Comparison of ENCODE assay signal across 18 cellular contexts in genomic region chr5:50712479-50712878, GRCh38. TPM values are rescaled to one million over a fixed set of nuclear protein-coding genes. Genes with fewer than 3 reads are reported as not detected.
DNase-seq lines count a peak whose midpoint lies in the region; ATAC-seq and TF ChIP-seq lines count a peak whose summit lies in the region.
"Had no signal": no experiment of that assay in that cellular context is flagged by ENCODE, and none has a peak within 500 bp of the region (broad histone marks: within the 10 kb centered on the region; RNA-seq: fewer than 3 reads in every experiment).

No MANE protein-coding gene starts in this region.

- peaks cover 58% of the 10 kb centered on the region for H3K4me1 Mint-ChIP-seq in T-helper 1 cell treated with Interleukin-12 subunit alpha and Interleukin-12 subunit beta and Interleukin-4 antibody, amounts not matched to agents 30 μg/mL and 1 μg/mL, for 36 hours (ENCODE audit: low read depth)
- peaks cover 89 to 97% (median 96%) of the 10 kb centered on the region in 3 donors for H3K4me1 Mint-ChIP-seq in CD8-positive, alpha-beta memory T cell
- H3K4me1 Mint-ChIP-seq in activated CD8-positive, alpha-beta T cell treated with anti-CD3 and anti-CD28 coated beads for 36 hours (ENCODE audit: low read depth) = peaks cover 87% of the 10 kb centered on the region
- H3K4me1 Mint-ChIP-seq in naive thymus-derived CD4-positive, alpha-beta T cell = peaks cover 58 to 97% (median 91%) of the 10 kb centered on the region in 7 donors
- no peaks in the 10 kb centered on the region for H3K4me1 Mint-ChIP-seq in Caco-2 (ENCODE audit: low read depth, unreplicated experiment)

- H3K4me1 ChIP-seq in CD8-positive, alpha-beta memory T cell (ENCODE audit: insufficient read depth, low read length) = peaks cover 76% of the 10 kb centered on the region
- peaks cover 45 to 76% of the 10 kb centered on the region in 2 donors for H3K4me1 ChIP-seq in naive thymus-derived CD4-positive, alpha-beta T cell (ENCODE audit: control insufficient read depth in 2 of 2, insufficient read depth in 2 of 2, low read length in 2 of 2)
- H3K4me1 ChIP-seq in Caco-2 = peaks cover 1% of the 10 kb centered on the region; the same call in 1 of the 2 replicates

- no peaks in the 10 kb centered on the region for H3K27me3 Mint-ChIP-seq in T-helper 1 cell treated with Interleukin-12 subunit alpha and Interleukin-12 subunit beta and Interleukin-4 antibody, amounts not matched to agents 30 μg/mL and 1 μg/mL, for 36 hours (ENCODE audit: low read depth)
- H3K27me3 Mint-ChIP-seq in CD8-positive, alpha-beta memory T cell = no peaks in the 10 kb centered on the region
- no peaks in the 10 kb centered on the region for H3K27me3 Mint-ChIP-seq in activated CD8-positive, alpha-beta T cell treated with anti-CD3 and anti-CD28 coated beads for 36 hours
- no peaks in the 10 kb centered on the region for H3K27me3 Mint-ChIP-seq in naive thymus-derived CD4-positive, alpha-beta T cell
- no peaks in the 10 kb centered on the region for H3K27me3 Mint-ChIP-seq in Caco-2 (ENCODE audit: insufficient read depth, unreplicated experiment)

- no peaks in the 10 kb centered on the region for H3K36me3 ChIP-seq in CD8-positive, alpha-beta memory T cell (ENCODE audit: insufficient read depth, low read length)
- no peaks in the 10 kb centered on the region for H3K36me3 ChIP-seq in naive thymus-derived CD4-positive, alpha-beta T cell (ENCODE audit: control insufficient read depth in 2 of 3, insufficient read depth in 3 of 3, low read length in 3 of 3)
- H3K36me3 ChIP-seq in Caco-2 (ENCODE audit: control insufficient read depth, insufficient read depth, low read length) = no peaks in the 10 kb centered on the region
- H3K36me3 ChIP-seq: heart left ventricle, neural progenitor cell, stomach, upper lobe of left lung, WERI-Rb-1 had no signal

- TF ChIP-seq CTCF in activated CD8-positive, alpha-beta T cell treated with anti-CD3 and anti-CD28 coated beads for 36 hours (IDR thresholded peaks at IDR 0.05) = no peak
- TF ChIP-seq CTCF in Caco-2 (IDR thresholded peaks at IDR 0.05; ENCODE audit: insufficient read depth in 1 of 2, low read depth in 1 of 2, low read length in 1 of 2, severe bottlenecking in 1 of 2, unreplicated experiment in 1 of 2) = no peak
- TF ChIP-seq CTCF in foreskin fibroblast (IDR thresholded peaks at IDR 0.05; ENCODE audit: low read depth, low read length) = no peak

- no peak for ATAC-seq in activated CD8-positive, alpha-beta T cell treated with anti-CD3 and anti-CD28 coated beads for 36 hours
- ATAC-seq in naive thymus-derived CD4-positive, alpha-beta T cell = no peak
- ATAC-seq: heart left ventricle had no signal

- H3K36me3 Mint-ChIP-seq in T-helper 1 cell treated with Interleukin-12 subunit alpha and Interleukin-12 subunit beta and Interleukin-4 antibody, amounts not matched to agents 30 μg/mL and 1 μg/mL, for 36 hours (ENCODE audit: low read depth) = peaks cover 19% of the 10 kb centered on the region
- peaks cover 0 to 17% (median 17%) of the 10 kb centered on the region in 3 donors for H3K36me3 Mint-ChIP-seq in CD8-positive, alpha-beta memory T cell
- H3K36me3 Mint-ChIP-seq in activated CD8-positive, alpha-beta T cell treated with anti-CD3 and anti-CD28 coated beads for 36 hours (ENCODE audit: low read depth) = peaks cover 4% of the 10 kb centered on the region
- H3K36me3 Mint-ChIP-seq in naive thymus-derived CD4-positive, alpha-beta T cell = peaks cover 0 to 23% (median 14%) of the 10 kb centered on the region in 5 donors
- H3K36me3 Mint-ChIP-seq in Caco-2 (ENCODE audit: insufficient read depth, unreplicated experiment) = no peaks in the 10 kb centered on the region
- H3K36me3 Mint-ChIP-seq: neural progenitor cell had no signal

- peak overlapping the region; percentile 10 for H3K27ac Mint-ChIP-seq in T-helper 1 cell treated with Interleukin-12 subunit alpha and Interleukin-12 subunit beta and Interleukin-4 antibody, amounts not matched to agents 30 μg/mL and 1 μg/mL, for 36 hours
- peak overlapping the region; percentile 10 to 95 (median 86) for H3K27ac Mint-ChIP-seq in CD8-positive, alpha-beta memory T cell
- peak overlapping the region; percentile 86 for H3K27ac Mint-ChIP-seq in activated CD8-positive, alpha-beta T cell treated with anti-CD3 and anti-CD28 coated beads for 36 hours
- peak overlapping the region; percentile 0 to 98 (median 94) for H3K27ac Mint-ChIP-seq in naive thymus-derived CD4-positive, alpha-beta T cell
- no peak overlapping the region for H3K27ac Mint-ChIP-seq in Caco-2 (ENCODE audit: unreplicated experiment)
- H3K27ac Mint-ChIP-seq: neural progenitor cell had no signal

- H3K4me3 ChIP-seq in CD8-positive, alpha-beta memory T cell (ENCODE audit: low read length) = no peak overlapping the region
- no peak overlapping the region for H3K4me3 ChIP-seq in naive thymus-derived CD4-positive, alpha-beta T cell (ENCODE audit: low read length)
- H3K4me3 ChIP-seq in Caco-2 (ENCODE audit: low read depth, low read length) = no peak overlapping the region
- no peak overlapping the region for H3K4me3 ChIP-seq in foreskin fibroblast (ENCODE audit: low read depth in 1 of 2, low read length in 2 of 2)
- H3K4me3 ChIP-seq: heart left ventricle, neural progenitor cell, stomach, upper lobe of left lung had no signal

- no peaks in the 10 kb centered on the region for H3K9me3 ChIP-seq in CD8-positive, alpha-beta memory T cell (ENCODE audit: low read length)
- H3K9me3 ChIP-seq in naive thymus-derived CD4-positive, alpha-beta T cell (ENCODE audit: control insufficient read depth in 2 of 3, low read length in 3 of 3) = no peaks in the 10 kb centered on the region
- no peaks in the 10 kb centered on the region for H3K9me3 ChIP-seq in Caco-2
- H3K9me3 ChIP-seq: heart left ventricle, stomach, upper lobe of left lung had no signal

- no peak for DNase-seq in T-helper 1 cell
- DNase-seq in CD8-positive, alpha-beta memory T cell = no peak
- DNase-seq in activated CD8-positive, alpha-beta T cell treated with anti-CD3 and anti-CD28 coated beads for 36 hours = no peak
- no peak for DNase-seq in naive thymus-derived CD4-positive, alpha-beta T cell
- no peak for DNase-seq in Caco-2
- DNase-seq in NCI-H2107 (lab: John Stamatoyannopoulos, UW) = no peak
- no peak for DNase-seq in foreskin fibroblast
- DNase-seq: DMS79 treated with DMSO at 0.1 percent for 48 hours, heart left ventricle, KG1, NCI-H1105 treated with DMSO at 0.1 percent for 48 hours, RPMI8226, stomach, upper lobe of left lung, WERI-Rb-1 had no signal

- no TSS peak for BruUV-seq in Caco-2 (replicated peaks; lab: Mats Ljungman, UMichigan)

- H3K9me3 Mint-ChIP-seq in T-helper 1 cell treated with Interleukin-12 subunit alpha and Interleukin-12 subunit beta and Interleukin-4 antibody, amounts not matched to agents 30 μg/mL and 1 μg/mL, for 36 hours = no peaks in the 10 kb centered on the region
- H3K9me3 Mint-ChIP-seq in CD8-positive, alpha-beta memory T cell = no peaks in the 10 kb centered on the region
- H3K9me3 Mint-ChIP-seq in activated CD8-positive, alpha-beta T cell treated with anti-CD3 and anti-CD28 coated beads for 36 hours = no peaks in the 10 kb centered on the region
- H3K9me3 Mint-ChIP-seq in naive thymus-derived CD4-positive, alpha-beta T cell = peaks cover 0 to 8% (median 0%) of the 10 kb centered on the region in 11 donors
- no peaks in the 10 kb centered on the region for H3K9me3 Mint-ChIP-seq in Caco-2 (ENCODE audit: unreplicated experiment)
- H3K9me3 Mint-ChIP-seq: neural progenitor cell had no signal

- CTCF ChIA-PET in CD8-positive, alpha-beta memory T cell (lab: Charles Lee) = no interaction called here
- CTCF ChIA-PET in activated CD8-positive, alpha-beta T cell treated with anti-CD3 and anti-CD28 coated beads for 36 hours (lab: Charles Lee) = no interaction called here
- CTCF ChIA-PET in naive thymus-derived CD4-positive, alpha-beta T cell (lab: Charles Lee) = interaction anchor here (1.0 kb wide), 1 partner anchor 33 kb away, joined by 3 read pairs; no protein-coding TSS in a partner anchor
- CTCF ChIA-PET in Caco-2 (lab: Charles Lee) = no interaction called here

- H3K27me3 ChIP-seq in CD8-positive, alpha-beta memory T cell (ENCODE audit: insufficient read depth, low read length, poor library complexity, severe bottlenecking) = no peaks in the 10 kb centered on the region
- no peaks in the 10 kb centered on the region for H3K27me3 ChIP-seq in naive thymus-derived CD4-positive, alpha-beta T cell (ENCODE audit: control insufficient read depth in 2 of 2, insufficient read depth in 2 of 2, low read length in 2 of 2)
- no peaks in the 10 kb centered on the region for H3K27me3 ChIP-seq in Caco-2 (replicated peaks; ENCODE audit: control insufficient read depth, insufficient read depth, low read length)
- H3K27me3 ChIP-seq: heart left ventricle, neural progenitor cell, stomach, upper lobe of left lung had no signal

- intact Hi-C loops in activated CD8-positive, alpha-beta T cell treated with anti-CD3 and anti-CD28 coated beads for 36 hours (cut with micrococcal nuclease) = loop anchor here (5.0 kb wide), 1 partner anchor 35 kb away; no protein-coding TSS in a partner anchor
- intact Hi-C loops in naive thymus-derived CD4-positive, alpha-beta T cell (cut with micrococcal nuclease) = loop anchor here in 1 of 2 donors (2.0 kb wide), 1 partner anchor 14 kb away; no protein-coding TSS in a partner anchor
- intact Hi-C loops in Caco-2 (cut with micrococcal nuclease; ENCODE audit: unreplicated experiment) = no loop called here

- H3K27ac ChIP-seq in CD8-positive, alpha-beta memory T cell (ENCODE audit: low read depth, low read length) = no peak overlapping the region
- H3K27ac ChIP-seq in naive thymus-derived CD4-positive, alpha-beta T cell (ENCODE audit: low read depth, low read length) = peak overlapping the region; percentile 76
- H3K27ac ChIP-seq: C4-2B, neural progenitor cell, WERI-Rb-1 had no signal

- POLR2A ChIA-PET in CD8-positive, alpha-beta memory T cell (lab: Charles Lee) = no interaction called here
- POLR2A ChIA-PET in activated CD8-positive, alpha-beta T cell treated with anti-CD3 and anti-CD28 coated beads for 36 hours (lab: Charles Lee) = no interaction called here
- POLR2A ChIA-PET in naive thymus-derived CD4-positive, alpha-beta T cell (lab: Charles Lee) = interaction anchor here (0.8 to 1.3 kb wide), 2 partner anchors 13 to 32 kb away, joined by 3 read pairs; no protein-coding TSS in a partner anchor
- POLR2A ChIA-PET in Caco-2 (lab: Charles Lee) = no interaction called here

- H3K4me3 Mint-ChIP-seq in T-helper 1 cell treated with Interleukin-12 subunit alpha and Interleukin-12 subunit beta and Interleukin-4 antibody, amounts not matched to agents 30 μg/mL and 1 μg/mL, for 36 hours = peak overlapping the region; percentile 14
- peak overlapping the region in 6 of 7 donors; percentile 19 to 43 (median 34) for H3K4me3 Mint-ChIP-seq in CD8-positive, alpha-beta memory T cell
- peak overlapping the region; percentile 2 for H3K4me3 Mint-ChIP-seq in activated CD8-positive, alpha-beta T cell treated with anti-CD3 and anti-CD28 coated beads for 36 hours
- peak overlapping the region in 8 of 10 donors; percentile 2 to 89 (median 27) for H3K4me3 Mint-ChIP-seq in naive thymus-derived CD4-positive, alpha-beta T cell
- no peak overlapping the region for H3K4me3 Mint-ChIP-seq in Caco-2 (ENCODE audit: unreplicated experiment)
- H3K4me3 Mint-ChIP-seq: neural progenitor cell had no signal

RNA-seq across cellular contexts. Expression of gene PARP8, which starts 46.0 kb away (rescaled TPM):
- total RNA-seq in CD8-positive, alpha-beta memory T cell = 10 to 100 TPM; 55.4 to 58.4 TPM
- polyA plus RNA-seq in CD8-positive, alpha-beta memory T cell = 142 TPM
- total RNA-seq in activated CD8-positive, alpha-beta T cell treated with anti-CD3 and anti-CD28 coated beads for 36 hours = 10 to 100 TPM; 42.9 to 48.3 TPM
- 100 to 1,000 TPM in 4 of 5 experiments, 10 to 100 TPM in 1; 88.9 to 188 (median 129) TPM for total RNA-seq in naive thymus-derived CD4-positive, alpha-beta T cell
- polyA plus RNA-seq in naive thymus-derived CD4-positive, alpha-beta T cell = 10 to 100 TPM; 45.7 to 50.8 TPM
- 0.79 and 0.97 TPM in 2 replicates for total RNA-seq in Caco-2 (2022)

Comparison
In these comparisons a context has a peak if more than half of its experiments do, and no peak if none do; other contexts are left out.
1. RNA of gene PARP8, which starts 46.0 kb away (total RNA-seq): 88.9 to 188 TPM in naive thymus-derived CD4-positive, alpha-beta T cell, 55.4 to 58.4 TPM in CD8-positive, alpha-beta memory T cell and 42.9 to 48.3 TPM in activated CD8-positive, alpha-beta T cell treated with anti-CD3 and anti-CD28 coated beads for 36 hours; 0.79 to 0.97 TPM in Caco-2; every median in the first group is over 10 times any median in the second.